Comparison of ENCODE assay signal across 1 cellular context in the genomic region with DNA sequence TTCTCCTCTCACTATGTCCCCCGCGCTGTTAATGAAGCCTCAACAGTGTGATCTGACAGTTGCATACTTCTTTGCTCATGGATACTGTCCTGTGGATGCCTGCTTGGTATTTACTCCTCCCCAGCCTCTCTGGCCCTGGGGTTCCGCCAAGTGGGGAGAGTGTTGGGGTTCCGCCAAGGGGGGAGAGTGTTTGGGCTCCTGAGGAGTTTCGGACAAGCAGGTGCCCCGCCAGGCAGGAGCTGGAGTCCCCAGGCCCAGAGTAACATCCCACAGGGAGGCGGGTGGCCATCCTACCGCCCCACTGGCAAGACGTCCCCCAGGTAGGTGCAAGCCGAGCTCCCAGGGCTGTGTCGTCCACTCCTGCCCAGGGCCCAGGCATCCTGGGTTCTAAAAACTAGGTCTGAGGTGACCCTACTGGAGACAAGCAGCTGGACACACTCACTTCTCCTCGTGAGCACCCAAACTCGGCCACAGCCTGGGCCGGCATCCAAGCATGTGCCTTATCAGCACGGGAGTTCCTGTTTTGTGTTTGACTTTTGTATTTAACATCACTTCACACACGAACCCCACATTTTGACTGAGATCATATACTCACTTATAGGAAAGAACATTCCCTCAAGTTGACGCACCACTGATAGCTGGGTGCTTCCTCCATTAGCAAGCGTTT.
TF ChIP-seq lines count a peak whose summit lies in the region.

No MANE protein-coding gene starts in this region.

TF ChIP-seq in K562, 482 proteins besides CTCF, POLR2A, EP300 and RAD21 (continued from another document and continues in another):
- TF ChIP-seq, protein P1, sequence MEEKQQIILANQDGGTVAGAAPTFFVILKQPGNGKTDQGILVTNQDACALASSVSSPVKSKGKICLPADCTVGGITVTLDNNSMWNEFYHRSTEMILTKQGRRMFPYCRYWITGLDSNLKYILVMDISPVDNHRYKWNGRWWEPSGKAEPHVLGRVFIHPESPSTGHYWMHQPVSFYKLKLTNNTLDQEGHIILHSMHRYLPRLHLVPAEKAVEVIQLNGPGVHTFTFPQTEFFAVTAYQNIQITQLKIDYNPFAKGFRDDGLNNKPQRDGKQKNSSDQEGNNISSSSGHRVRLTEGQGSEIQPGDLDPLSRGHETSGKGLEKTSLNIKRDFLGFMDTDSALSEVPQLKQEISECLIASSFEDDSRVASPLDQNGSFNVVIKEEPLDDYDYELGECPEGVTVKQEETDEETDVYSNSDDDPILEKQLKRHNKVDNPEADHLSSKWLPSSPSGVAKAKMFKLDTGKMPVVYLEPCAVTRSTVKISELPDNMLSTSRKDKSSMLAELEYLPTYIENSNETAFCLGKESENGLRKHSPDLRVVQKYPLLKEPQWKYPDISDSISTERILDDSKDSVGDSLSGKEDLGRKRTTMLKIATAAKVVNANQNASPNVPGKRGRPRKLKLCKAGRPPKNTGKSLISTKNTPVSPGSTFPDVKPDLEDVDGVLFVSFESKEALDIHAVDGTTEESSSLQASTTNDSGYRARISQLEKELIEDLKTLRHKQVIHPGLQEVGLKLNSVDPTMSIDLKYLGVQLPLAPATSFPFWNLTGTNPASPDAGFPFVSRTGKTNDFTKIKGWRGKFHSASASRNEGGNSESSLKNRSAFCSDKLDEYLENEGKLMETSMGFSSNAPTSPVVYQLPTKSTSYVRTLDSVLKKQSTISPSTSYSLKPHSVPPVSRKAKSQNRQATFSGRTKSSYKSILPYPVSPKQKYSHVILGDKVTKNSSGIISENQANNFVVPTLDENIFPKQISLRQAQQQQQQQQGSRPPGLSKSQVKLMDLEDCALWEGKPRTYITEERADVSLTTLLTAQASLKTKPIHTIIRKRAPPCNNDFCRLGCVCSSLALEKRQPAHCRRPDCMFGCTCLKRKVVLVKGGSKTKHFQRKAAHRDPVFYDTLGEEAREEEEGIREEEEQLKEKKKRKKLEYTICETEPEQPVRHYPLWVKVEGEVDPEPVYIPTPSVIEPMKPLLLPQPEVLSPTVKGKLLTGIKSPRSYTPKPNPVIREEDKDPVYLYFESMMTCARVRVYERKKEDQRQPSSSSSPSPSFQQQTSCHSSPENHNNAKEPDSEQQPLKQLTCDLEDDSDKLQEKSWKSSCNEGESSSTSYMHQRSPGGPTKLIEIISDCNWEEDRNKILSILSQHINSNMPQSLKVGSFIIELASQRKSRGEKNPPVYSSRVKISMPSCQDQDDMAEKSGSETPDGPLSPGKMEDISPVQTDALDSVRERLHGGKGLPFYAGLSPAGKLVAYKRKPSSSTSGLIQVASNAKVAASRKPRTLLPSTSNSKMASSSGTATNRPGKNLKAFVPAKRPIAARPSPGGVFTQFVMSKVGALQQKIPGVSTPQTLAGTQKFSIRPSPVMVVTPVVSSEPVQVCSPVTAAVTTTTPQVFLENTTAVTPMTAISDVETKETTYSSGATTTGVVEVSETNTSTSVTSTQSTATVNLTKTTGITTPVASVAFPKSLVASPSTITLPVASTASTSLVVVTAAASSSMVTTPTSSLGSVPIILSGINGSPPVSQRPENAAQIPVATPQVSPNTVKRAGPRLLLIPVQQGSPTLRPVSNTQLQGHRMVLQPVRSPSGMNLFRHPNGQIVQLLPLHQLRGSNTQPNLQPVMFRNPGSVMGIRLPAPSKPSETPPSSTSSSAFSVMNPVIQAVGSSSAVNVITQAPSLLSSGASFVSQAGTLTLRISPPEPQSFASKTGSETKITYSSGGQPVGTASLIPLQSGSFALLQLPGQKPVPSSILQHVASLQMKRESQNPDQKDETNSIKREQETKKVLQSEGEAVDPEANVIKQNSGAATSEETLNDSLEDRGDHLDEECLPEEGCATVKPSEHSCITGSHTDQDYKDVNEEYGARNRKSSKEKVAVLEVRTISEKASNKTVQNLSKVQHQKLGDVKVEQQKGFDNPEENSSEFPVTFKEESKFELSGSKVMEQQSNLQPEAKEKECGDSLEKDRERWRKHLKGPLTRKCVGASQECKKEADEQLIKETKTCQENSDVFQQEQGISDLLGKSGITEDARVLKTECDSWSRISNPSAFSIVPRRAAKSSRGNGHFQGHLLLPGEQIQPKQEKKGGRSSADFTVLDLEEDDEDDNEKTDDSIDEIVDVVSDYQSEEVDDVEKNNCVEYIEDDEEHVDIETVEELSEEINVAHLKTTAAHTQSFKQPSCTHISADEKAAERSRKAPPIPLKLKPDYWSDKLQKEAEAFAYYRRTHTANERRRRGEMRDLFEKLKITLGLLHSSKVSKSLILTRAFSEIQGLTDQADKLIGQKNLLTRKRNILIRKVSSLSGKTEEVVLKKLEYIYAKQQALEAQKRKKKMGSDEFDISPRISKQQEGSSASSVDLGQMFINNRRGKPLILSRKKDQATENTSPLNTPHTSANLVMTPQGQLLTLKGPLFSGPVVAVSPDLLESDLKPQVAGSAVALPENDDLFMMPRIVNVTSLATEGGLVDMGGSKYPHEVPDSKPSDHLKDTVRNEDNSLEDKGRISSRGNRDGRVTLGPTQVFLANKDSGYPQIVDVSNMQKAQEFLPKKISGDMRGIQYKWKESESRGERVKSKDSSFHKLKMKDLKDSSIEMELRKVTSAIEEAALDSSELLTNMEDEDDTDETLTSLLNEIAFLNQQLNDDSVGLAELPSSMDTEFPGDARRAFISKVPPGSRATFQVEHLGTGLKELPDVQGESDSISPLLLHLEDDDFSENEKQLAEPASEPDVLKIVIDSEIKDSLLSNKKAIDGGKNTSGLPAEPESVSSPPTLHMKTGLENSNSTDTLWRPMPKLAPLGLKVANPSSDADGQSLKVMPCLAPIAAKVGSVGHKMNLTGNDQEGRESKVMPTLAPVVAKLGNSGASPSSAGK (IDR thresholded peaks at IDR 0.05) = peak; percentile 67
- TF ChIP-seq ADNP (tag; IDR thresholded peaks at IDR 0.05) (no peak), TCF3 (CRISPR knock-in tag; IDR thresholded peaks at IDR 0.05) (peak; percentile 36; the same call in 1 of the 2 replicates), SOX6 (IDR thresholded peaks at IDR 0.05) (peak; percentile 92), ETV5 (CRISPR knock-in tag; IDR thresholded peaks at IDR 0.05; ENCODE audit: low read depth) (peak; percentile 32; the same call in 1 of the 2 replicates), FOSL1 (tag; conservative IDR thresholded peaks at IDR 0.05) (peak; percentile 54)
- TF ChIP-seq, protein P2, sequence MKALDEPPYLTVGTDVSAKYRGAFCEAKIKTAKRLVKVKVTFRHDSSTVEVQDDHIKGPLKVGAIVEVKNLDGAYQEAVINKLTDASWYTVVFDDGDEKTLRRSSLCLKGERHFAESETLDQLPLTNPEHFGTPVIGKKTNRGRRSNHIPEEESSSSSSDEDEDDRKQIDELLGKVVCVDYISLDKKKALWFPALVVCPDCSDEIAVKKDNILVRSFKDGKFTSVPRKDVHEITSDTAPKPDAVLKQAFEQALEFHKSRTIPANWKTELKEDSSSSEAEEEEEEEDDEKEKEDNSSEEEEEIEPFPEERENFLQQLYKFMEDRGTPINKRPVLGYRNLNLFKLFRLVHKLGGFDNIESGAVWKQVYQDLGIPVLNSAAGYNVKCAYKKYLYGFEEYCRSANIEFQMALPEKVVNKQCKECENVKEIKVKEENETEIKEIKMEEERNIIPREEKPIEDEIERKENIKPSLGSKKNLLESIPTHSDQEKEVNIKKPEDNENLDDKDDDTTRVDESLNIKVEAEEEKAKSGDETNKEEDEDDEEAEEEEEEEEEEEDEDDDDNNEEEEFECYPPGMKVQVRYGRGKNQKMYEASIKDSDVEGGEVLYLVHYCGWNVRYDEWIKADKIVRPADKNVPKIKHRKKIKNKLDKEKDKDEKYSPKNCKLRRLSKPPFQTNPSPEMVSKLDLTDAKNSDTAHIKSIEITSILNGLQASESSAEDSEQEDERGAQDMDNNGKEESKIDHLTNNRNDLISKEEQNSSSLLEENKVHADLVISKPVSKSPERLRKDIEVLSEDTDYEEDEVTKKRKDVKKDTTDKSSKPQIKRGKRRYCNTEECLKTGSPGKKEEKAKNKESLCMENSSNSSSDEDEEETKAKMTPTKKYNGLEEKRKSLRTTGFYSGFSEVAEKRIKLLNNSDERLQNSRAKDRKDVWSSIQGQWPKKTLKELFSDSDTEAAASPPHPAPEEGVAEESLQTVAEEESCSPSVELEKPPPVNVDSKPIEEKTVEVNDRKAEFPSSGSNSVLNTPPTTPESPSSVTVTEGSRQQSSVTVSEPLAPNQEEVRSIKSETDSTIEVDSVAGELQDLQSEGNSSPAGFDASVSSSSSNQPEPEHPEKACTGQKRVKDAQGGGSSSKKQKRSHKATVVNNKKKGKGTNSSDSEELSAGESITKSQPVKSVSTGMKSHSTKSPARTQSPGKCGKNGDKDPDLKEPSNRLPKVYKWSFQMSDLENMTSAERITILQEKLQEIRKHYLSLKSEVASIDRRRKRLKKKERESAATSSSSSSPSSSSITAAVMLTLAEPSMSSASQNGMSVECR (CRISPR knock-in tag; IDR thresholded peaks at IDR 0.05) = 0 out of 2 replicates have a peak, but pooled peaks have one; percentile 48
- TF ChIP-seq, protein P3, sequence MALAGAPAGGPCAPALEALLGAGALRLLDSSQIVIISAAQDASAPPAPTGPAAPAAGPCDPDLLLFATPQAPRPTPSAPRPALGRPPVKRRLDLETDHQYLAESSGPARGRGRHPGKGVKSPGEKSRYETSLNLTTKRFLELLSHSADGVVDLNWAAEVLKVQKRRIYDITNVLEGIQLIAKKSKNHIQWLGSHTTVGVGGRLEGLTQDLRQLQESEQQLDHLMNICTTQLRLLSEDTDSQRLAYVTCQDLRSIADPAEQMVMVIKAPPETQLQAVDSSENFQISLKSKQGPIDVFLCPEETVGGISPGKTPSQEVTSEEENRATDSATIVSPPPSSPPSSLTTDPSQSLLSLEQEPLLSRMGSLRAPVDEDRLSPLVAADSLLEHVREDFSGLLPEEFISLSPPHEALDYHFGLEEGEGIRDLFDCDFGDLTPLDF (CRISPR knock-in tag; IDR thresholded peaks at IDR 0.05) = no peak
- TF ChIP-seq, protein P4, sequence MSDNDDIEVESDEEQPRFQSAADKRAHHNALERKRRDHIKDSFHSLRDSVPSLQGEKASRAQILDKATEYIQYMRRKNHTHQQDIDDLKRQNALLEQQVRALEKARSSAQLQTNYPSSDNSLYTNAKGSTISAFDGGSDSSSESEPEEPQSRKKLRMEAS (CRISPR knock-in tag; IDR thresholded peaks at IDR 0.05) = peak; percentile 95
- TF ChIP-seq, protein P5, sequence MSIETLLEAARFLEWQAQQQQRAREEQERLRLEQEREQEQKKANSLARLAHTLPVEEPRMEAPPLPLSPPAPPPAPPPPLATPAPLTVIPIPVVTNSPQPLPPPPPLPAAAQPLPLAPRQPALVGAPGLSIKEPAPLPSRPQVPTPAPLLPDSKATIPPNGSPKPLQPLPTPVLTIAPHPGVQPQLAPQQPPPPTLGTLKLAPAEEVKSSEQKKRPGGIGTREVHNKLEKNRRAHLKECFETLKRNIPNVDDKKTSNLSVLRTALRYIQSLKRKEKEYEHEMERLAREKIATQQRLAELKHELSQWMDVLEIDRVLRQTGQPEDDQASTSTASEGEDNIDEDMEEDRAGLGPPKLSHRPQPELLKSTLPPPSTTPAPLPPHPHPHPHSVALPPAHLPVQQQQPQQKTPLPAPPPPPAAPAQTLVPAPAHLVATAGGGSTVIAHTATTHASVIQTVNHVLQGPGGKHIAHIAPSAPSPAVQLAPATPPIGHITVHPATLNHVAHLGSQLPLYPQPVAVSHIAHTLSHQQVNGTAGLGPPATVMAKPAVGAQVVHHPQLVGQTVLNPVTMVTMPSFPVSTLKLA (conservative IDR thresholded peaks at IDR 0.05) = peak in 1 of 2 experiments; percentile 71; a peak in 2 of 4 replicates
- TF ChIP-seq, protein P6, sequence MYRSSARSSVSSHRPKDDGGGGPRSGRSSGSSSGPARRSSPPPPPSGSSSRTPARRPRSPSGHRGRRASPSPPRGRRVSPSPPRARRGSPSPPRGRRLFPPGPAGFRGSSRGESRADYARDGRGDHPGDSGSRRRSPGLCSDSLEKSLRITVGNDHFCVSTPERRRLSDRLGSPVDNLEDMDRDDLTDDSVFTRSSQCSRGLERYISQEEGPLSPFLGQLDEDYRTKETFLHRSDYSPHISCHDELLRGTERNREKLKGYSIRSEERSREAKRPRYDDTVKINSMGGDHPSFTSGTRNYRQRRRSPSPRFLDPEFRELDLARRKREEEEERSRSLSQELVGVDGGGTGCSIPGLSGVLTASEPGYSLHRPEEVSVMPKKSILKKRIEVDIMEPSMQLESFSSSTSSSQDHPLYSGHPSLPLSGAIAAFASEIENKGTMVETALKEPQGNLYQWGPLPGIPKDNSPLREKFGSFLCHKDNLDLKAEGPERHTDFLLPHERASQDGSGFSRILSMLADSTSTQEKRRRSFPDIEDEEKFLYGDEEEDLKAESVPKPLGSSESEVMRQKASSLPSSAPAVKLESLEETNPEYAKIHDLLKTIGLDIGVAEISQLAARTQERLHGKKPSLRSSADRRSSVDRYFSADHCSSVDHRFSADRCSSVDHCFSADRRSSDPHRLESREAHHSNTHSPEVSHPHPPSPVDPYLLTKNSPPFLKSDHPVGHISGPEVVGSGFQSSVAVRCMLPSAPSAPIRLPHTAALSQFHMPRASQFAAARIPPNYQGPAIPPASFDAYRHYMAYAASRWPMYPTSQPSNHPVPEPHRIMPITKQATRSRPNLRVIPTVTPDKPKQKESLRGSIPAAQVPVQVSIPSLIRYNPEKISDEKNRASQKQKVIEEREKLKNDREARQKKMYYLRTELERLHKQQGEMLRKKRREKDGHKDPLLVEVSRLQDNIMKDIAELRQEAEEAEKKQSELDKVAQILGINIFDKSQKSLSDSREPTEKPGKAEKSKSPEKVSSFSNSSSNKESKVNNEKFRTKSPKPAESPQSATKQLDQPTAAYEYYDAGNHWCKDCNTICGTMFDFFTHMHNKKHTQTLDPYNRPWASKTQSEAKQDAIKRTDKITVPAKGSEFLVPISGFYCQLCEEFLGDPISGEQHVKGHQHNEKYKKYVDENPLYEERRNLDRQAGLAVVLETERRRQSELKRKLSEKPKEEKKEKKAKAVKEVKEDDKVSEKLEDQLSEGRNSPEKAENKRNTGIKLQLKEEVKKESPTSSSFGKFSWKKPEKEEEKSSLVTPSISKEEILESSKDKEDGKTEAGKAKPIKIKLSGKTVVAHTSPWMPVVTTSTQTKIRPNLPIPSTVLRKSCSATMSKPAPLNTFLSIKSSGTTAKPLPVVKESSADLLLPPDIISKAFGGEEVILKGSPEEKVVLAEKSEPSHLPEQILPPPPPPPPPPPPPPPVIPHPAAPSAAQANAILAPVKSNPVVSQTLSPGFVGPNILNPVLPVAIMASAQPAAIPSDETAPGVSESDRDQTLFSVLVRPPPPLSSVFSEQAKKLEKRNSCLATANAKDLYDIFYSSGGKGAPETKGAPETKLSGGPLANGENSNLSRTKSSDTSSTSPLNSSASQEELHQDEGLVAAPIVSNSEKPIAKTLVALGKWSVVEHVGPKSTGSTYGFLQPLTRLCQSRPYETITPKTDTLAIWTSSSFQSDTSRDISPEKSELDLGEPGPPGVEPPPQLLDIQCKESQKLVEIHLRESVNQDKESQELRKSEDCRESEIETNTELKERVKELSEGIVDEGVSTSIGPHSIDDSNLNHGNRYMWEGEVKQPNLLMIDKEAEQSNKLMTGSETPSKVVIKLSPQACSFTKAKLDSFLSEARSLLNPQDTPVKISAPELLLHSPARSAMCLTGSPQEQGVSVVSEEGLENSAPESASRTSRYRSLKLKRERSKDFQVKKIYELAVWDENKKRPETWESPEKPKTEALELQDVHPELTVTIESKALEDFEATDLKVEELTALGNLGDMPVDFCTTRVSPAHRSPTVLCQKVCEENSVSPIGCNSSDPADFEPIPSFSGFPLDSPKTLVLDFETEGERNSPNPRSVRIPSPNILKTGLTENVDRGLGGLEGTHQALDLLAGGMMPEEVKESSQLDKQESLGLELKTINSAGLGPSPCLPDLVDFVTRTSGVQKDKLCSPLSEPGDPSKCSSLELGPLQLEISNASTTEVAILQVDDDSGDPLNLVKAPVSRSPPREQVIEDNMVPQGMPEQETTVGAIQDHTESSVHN (IDR thresholded peaks at IDR 0.05; ENCODE audit: borderline replicate concordance in 1 of 2, low read depth in 1 of 2) = peak in 1 of 2 experiments; percentile 92; a peak in 2 of 4 replicates
- TF ChIP-seq, protein P7, sequence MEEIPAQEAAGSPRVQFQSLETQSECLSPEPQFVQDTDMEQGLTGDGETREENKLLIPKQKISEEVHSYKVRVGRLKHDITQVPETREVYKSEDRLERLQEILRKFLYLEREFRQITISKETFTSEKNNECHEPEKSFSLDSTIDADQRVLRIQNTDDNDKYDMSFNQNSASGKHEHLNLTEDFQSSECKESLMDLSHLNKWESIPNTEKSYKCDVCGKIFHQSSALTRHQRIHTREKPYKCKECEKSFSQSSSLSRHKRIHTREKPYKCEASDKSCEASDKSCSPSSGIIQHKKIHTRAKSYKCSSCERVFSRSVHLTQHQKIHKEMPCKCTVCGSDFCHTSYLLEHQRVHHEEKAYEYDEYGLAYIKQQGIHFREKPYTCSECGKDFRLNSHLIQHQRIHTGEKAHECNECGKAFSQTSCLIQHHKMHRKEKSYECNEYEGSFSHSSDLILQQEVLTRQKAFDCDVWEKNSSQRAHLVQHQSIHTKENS (CRISPR knock-in tag; IDR thresholded peaks at IDR 0.05) = no peak
